17 cellular contexts compared by ENCODE assay signal in the genomic region with DNA sequence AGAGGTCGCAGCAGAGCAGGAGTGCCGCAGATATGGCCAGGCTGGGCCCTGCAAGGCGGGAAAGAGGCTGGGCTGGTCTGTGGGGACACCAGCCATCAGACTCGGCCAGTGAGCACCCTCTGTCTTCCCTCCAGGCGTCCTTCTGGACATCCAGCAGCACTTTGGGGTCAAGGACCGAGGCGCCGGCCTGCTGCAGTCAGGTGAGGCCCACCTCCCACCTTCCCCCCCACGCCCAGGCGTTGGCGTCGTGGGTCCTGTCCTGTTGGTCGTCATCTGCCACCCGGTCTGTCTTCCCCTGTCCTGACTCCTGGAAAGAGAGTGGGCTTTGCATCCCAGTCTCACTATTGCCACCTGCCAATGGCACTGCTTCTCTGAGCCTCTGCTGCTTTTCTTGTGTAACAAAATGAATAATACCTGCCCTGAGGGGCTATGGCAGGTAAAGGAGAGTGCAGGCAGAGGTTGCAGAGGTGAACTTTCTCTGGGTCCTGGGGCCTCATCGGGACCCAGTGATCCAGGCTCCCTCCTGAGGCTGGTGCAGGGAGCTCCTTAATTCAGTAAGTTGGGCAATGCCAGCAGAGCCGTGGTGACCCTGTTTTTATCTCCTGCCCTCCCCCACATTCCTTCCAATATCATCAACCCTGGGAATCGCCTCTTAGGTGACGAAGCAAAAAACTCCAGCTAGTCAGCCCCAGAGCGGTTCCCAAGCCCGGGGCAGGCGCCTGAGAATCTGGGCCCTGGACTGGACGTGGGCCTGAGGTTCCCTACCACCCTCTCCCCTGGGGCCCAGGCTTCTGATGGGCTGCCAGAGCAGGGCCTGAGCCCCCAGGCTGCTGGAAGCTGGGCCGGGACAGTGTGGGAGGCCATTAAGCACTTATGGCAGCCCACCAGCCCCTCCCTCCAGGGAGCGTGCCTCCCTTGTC. TPM values are rescaled to one million over a fixed set of nuclear protein-coding genes. Genes with fewer than 3 reads are reported as not detected.
DNase-seq lines count a peak whose midpoint lies in the region; ATAC-seq and TF ChIP-seq lines count a peak whose summit lies in the region.
"Had no signal": no experiment of that assay in that cellular context is flagged by ENCODE, and none has a peak within 500 bp of the region (broad histone marks: within the 10 kb centered on the region; RNA-seq: fewer than 3 reads in every experiment).

No MANE protein-coding gene starts in this region.

- no peak for TF ChIP-seq POLR2A in tibial nerve (IDR thresholded peaks at IDR 0.05)

- H3K27ac ChIP-seq in dorsolateral prefrontal cortex (peak overlapping the region in 34 of 59 donors; percentile 6 to 84 (median 55)), temporal lobe (ENCODE audit: low read depth, low read length) (peak overlapping the region; percentile 4), tibial nerve (peak overlapping the region in 2 of 4 donors; percentile 28 to 29)
- H3K27ac ChIP-seq: KMS-11 had no signal

- TF ChIP-seq EP300 in Ishikawa (IDR thresholded peaks at IDR 0.05; ENCODE audit: borderline replicate concordance) (no peak), tibial nerve (IDR thresholded peaks at IDR 0.05) (no peak)

- H3K9ac ChIP-seq in mucosa of stomach (ENCODE audit: low read length) = peak overlapping the region; percentile 53
- H3K9ac ChIP-seq: KMS-11 had no signal

- TF ChIP-seq CTCF in dorsolateral prefrontal cortex (IDR thresholded peaks at IDR 0.05 in 54 of 56, conservative IDR thresholded peaks at IDR 0.05 in 2 of 56; ENCODE audit: low read depth in 1 of 56, partially characterized antibody in 56 of 56) = no peak
- no peak for TF ChIP-seq CTCF in tibial nerve (IDR thresholded peaks at IDR 0.05)

- H3K4me1 ChIP-seq in mucosa of stomach (ENCODE audit: control insufficient read depth, insufficient read depth, low read length) (peaks cover 60% of the 10 kb centered on the region), tibial nerve (peaks cover 0 to 8% (median 2%) of the 10 kb centered on the region in 4 donors)

- H3K9me3 ChIP-seq in mucosa of stomach (ENCODE audit: control insufficient read depth, low read length) (no peaks in the 10 kb centered on the region), tibial nerve (no peaks in the 10 kb centered on the region)

- intact Hi-C loops in dorsolateral prefrontal cortex (cut with DNase I) = no loop called here

- DNase-seq in dorsolateral prefrontal cortex = no peak
- DNase-seq in tibial nerve (ENCODE audit: low spot score in 2 of 2) = no peak
- DNase-seq: activated CD8-positive, alpha-beta T cell treated with anti-CD3 and anti-CD28 coated beads for 36 hours; activated naive CD8-positive, alpha-beta T cell treated with anti-CD3 and anti-CD28 coated beads, Interleukin-2, amount 50 U/mL, for 24 hours; C1 segment of cervical spinal cord; NCI-H1092 treated with DMSO at 0.1 percent for 48 hours had no signal

- H3K4me3 ChIP-seq in dorsolateral prefrontal cortex (no peak overlapping the region), mucosa of stomach (ENCODE audit: low read length) (no peak overlapping the region), tibial nerve (no peak overlapping the region)

- ATAC-seq in HG02973 (IDR thresholded peaks at IDR 0.05; ENCODE audit: unreplicated experiment) = no peak
- ATAC-seq in HG02763 (IDR thresholded peaks at IDR 0.05; ENCODE audit: unreplicated experiment) = no peak
- no peak for ATAC-seq in HG03159 (IDR thresholded peaks at IDR 0.05; ENCODE audit: unreplicated experiment)
- ATAC-seq: activated CD8-positive, alpha-beta T cell treated with anti-CD3 and anti-CD28 coated beads for 36 hours; activated naive CD8-positive, alpha-beta T cell treated with anti-CD3 and anti-CD28 coated beads, Interleukin-2, amount 50 U/mL, for 24 hours; right cardiac atrium had no signal

- H3K27me3 ChIP-seq in dorsolateral prefrontal cortex (no peaks in the 10 kb centered on the region), mucosa of stomach (ENCODE audit: control insufficient read depth, insufficient read depth, low read length) (no peaks in the 10 kb centered on the region), tibial nerve (no peaks in the 10 kb centered on the region)

- H3K36me3 ChIP-seq in mucosa of stomach (ENCODE audit: control insufficient read depth, insufficient read depth, low read length) = no peaks in the 10 kb centered on the region
- H3K36me3 ChIP-seq in tibial nerve = no peaks in the 10 kb centered on the region

- 0 out of 2 replicates have a peak, but pooled peaks have one; percentile 17 for TF ChIP-seq RAD21 in Ishikawa (IDR thresholded peaks at IDR 0.05; ENCODE audit: low read depth)

- WGBS in tibial nerve, 2 donors = 75 to 82% methylated on average over 24 of the region's 24 CpGs

TF ChIP-seq in Ishikawa, 13 proteins besides CTCF, POLR2A, EP300 and RAD21:
- TF ChIP-seq ZBTB7A (IDR thresholded peaks at IDR 0.05; ENCODE audit: low read depth) (no peak), YY1 (IDR thresholded peaks at IDR 0.05; ENCODE audit: low read depth) (no peak), TCF12 (IDR thresholded peaks at IDR 0.05; ENCODE audit: low read depth) (no peak), NFIC (IDR thresholded peaks at IDR 0.05) (no peak), CEBPB (IDR thresholded peaks at IDR 0.05) (no peak), FOXM1 (IDR thresholded peaks at IDR 0.05; ENCODE audit: borderline replicate concordance, low read depth) (no peak), EGR1 (IDR thresholded peaks at IDR 0.05) (no peak), CREB1 (IDR thresholded peaks at IDR 0.05; ENCODE audit: low read depth) (no peak)
- TF ChIP-seq, protein P1, sequence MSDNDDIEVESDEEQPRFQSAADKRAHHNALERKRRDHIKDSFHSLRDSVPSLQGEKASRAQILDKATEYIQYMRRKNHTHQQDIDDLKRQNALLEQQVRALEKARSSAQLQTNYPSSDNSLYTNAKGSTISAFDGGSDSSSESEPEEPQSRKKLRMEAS (IDR thresholded peaks at IDR 0.05) = no peak
- TF ChIP-seq, protein P2, sequence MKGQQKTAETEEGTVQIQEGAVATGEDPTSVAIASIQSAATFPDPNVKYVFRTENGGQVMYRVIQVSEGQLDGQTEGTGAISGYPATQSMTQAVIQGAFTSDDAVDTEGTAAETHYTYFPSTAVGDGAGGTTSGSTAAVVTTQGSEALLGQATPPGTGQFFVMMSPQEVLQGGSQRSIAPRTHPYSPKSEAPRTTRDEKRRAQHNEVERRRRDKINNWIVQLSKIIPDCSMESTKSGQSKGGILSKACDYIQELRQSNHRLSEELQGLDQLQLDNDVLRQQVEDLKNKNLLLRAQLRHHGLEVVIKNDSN (IDR thresholded peaks at IDR 0.05) = no peak

RNA-seq across cellular contexts. Expression of a gene that starts 14.7 kb away (rescaled TPM):
- total RNA-seq in dorsolateral prefrontal cortex (100 to 1,000 TPM in 4 of 120 experiments, 10 to 100 TPM in 116; 41.1 to 115 (median 69.7) TPM), temporal lobe (7.9 TPM), tibial nerve (10 to 100 TPM in 3 of 4 donors, 1 to 10 TPM in 1; 5.4 to 49.8 (median 23.4) TPM)
- total RNA-seq: RPMI7951 had no signal

RNA-seq across cellular contexts. Expression of a gene that starts 41.8 kb away (rescaled TPM):
- 100 to 1,000 TPM in 2 of 120 experiments, 10 to 100 TPM in 118; 49.9 to 110 (median 68.5) TPM for total RNA-seq in dorsolateral prefrontal cortex
- 16.2 TPM for total RNA-seq in temporal lobe
- total RNA-seq in tibial nerve = 100 to 1,000 TPM in 1 of 4 donors, 10 to 100 TPM in 3; 53.8 to 119 (median 54.4) TPM

RNA-seq across cellular contexts. Expression of a gene that starts 47.0 kb away (rescaled TPM):
- under 1 TPM in 1 of 120 experiments, not detected in 119; 0.29 TPM for total RNA-seq in dorsolateral prefrontal cortex
- not detected for total RNA-seq in temporal lobe
- not detected for total RNA-seq in tibial nerve
- total RNA-seq: activated CD8-positive, alpha-beta T cell treated with anti-CD3 and anti-CD28 coated beads for 36 hours; cerebellum; frontal cortex; right cardiac atrium; RPMI7951 had no signal
